ENCODE assay signal across 8 cellular contexts in genomic region chr17:82458885-82459424, GRCh38. TPM values are rescaled to one million over a fixed set of nuclear protein-coding genes. Genes with fewer than 3 reads are reported as not detected.
DNase-seq lines count a peak whose midpoint lies in the region; ATAC-seq and TF ChIP-seq lines count a peak whose summit lies in the region.

No MANE protein-coding gene starts in this region.

- peak overlapping the region; percentile 82 to 96 (median 90) for H3K4me2 ChIP-seq in BLaER1 treated with 17β-estradiol and CSF1 and Interleukin-3, amounts not matched to agents 10 nM and 100 nM
- peak overlapping the region; percentile 74 for H3K4me2 ChIP-seq in OCI-LY1 (ENCODE audit: low read length)

- DNase-seq in caudate nucleus (lab: John Stamatoyannopoulos, UW) (no peak), left lung (peak in 1 of 2 donors; percentile 86), thoracic aorta (ENCODE audit: low spot score) (no peak), NCI-H524 treated with DMSO at 0.1 percent for 48 hours (lab: John Stamatoyannopoulos, UW) (no peak), DMS114 treated with DMSO at 0.1 percent for 48 hours (lab: John Stamatoyannopoulos, UW; ENCODE audit: unreplicated experiment) (no peak)

- H3K4me3 ChIP-seq in BLaER1 treated with 17β-estradiol and CSF1 and Interleukin-3, amounts not matched to agents 10 nM and 100 nM, result peak overlapping the region; percentile 80 to 99 (median 90)
- H3K4me3 ChIP-seq in OCI-LY1 (ENCODE audit: low read depth, low read length, poor library complexity, severe bottlenecking) (peak overlapping the region; percentile 83), left lung (peak overlapping the region; percentile 90 to 96), thoracic aorta (peak overlapping the region; percentile 86)

- H2AFZ ChIP-seq in OCI-LY1 (ENCODE audit: low read length), result no peak overlapping the region

- peak overlapping the region; percentile 78 to 100 (median 98) for H3K27ac ChIP-seq in BLaER1 treated with 17β-estradiol and CSF1 and Interleukin-3, amounts not matched to agents 10 nM and 100 nM
- peak overlapping the region; percentile 4 for H3K27ac ChIP-seq in OCI-LY1 (ENCODE audit: low read depth, low read length, poor library complexity, severe bottlenecking)
- peak overlapping the region; percentile 64 for H3K27ac ChIP-seq in caudate nucleus (ENCODE audit: low read depth, low read length)
- H3K27ac ChIP-seq in left lung, result peak overlapping the region; percentile 100
- H3K27ac ChIP-seq in thoracic aorta, result peak overlapping the region; percentile 81 to 98

- no peak for TF ChIP-seq CTCF in OCI-LY1 (IDR thresholded peaks at IDR 0.05; ENCODE audit: low read length)
- no peak for TF ChIP-seq CTCF in left lung (IDR thresholded peaks at IDR 0.05)
- no peak for TF ChIP-seq CTCF in thoracic aorta (IDR thresholded peaks at IDR 0.05)

- no peaks in the 10 kb centered on the region for H3F3A ChIP-seq in OCI-LY1 (ENCODE audit: insufficient read depth, low read length)

- peaks cover 7 to 47% (median 28%) of the 10 kb centered on the region in 11 experiments; a peak in 17 of 22 replicates for H4K20me1 ChIP-seq in BLaER1 treated with 17β-estradiol and CSF1 and Interleukin-3, amounts not matched to agents 10 nM and 100 nM
- no peaks in the 10 kb centered on the region for H4K20me1 ChIP-seq in OCI-LY1 (ENCODE audit: insufficient read depth, low read length)

- ATAC-seq in GM19043 (IDR thresholded peaks at IDR 0.05; ENCODE audit: low read depth, unreplicated experiment), result peak; percentile 18
- ATAC-seq in left lung, result peak; percentile 1
- ATAC-seq in thoracic aorta (ENCODE audit: insufficient number of reproducible peaks, low FRiP score, low read depth), result peak; percentile 1

- H3K36me3 ChIP-seq in BLaER1 treated with 17β-estradiol and CSF1 and Interleukin-3, amounts not matched to agents 10 nM and 100 nM, result peaks cover 42 to 48% (median 44%) of the 10 kb centered on the region in 11 experiments
- peaks cover 41% of the 10 kb centered on the region for H3K36me3 ChIP-seq in OCI-LY1 (ENCODE audit: insufficient read depth, low read length)
- H3K36me3 ChIP-seq in left lung, result peaks cover 0 to 41% of the 10 kb centered on the region in 2 donors
- peaks cover 9% of the 10 kb centered on the region for H3K36me3 ChIP-seq in thoracic aorta

- intact Hi-C loops in left lung (cut with DNase I), result no loop called here

- no peaks in the 10 kb centered on the region for H3K9me2 ChIP-seq in OCI-LY1 (ENCODE audit: low read depth, low read length)

- no peaks in the 10 kb centered on the region for H3K27me3 ChIP-seq in BLaER1 treated with 17β-estradiol and CSF1 and Interleukin-3, amounts not matched to agents 10 nM and 100 nM
- H3K27me3 ChIP-seq in OCI-LY1 (ENCODE audit: insufficient read depth, low read length) (no peaks in the 10 kb centered on the region), left lung (no peaks in the 10 kb centered on the region), thoracic aorta (replicated peaks; ENCODE audit: insufficient read depth) (no peaks in the 10 kb centered on the region)

- peaks cover 19 to 50% (median 31%) of the 10 kb centered on the region in 10 experiments for H3K4me1 ChIP-seq in BLaER1 treated with 17β-estradiol and CSF1 and Interleukin-3, amounts not matched to agents 10 nM and 100 nM
- H3K4me1 ChIP-seq in OCI-LY1 (ENCODE audit: insufficient read depth, low read length, severe bottlenecking) (peaks cover 19% of the 10 kb centered on the region), left lung (peaks cover 7 to 39% of the 10 kb centered on the region in 2 donors), thoracic aorta (ENCODE audit: control insufficient read depth in 1 of 2, low read depth in 2 of 2) (peaks cover 13 to 17% of the 10 kb centered on the region in 2 donors)

- H3K9ac ChIP-seq in BLaER1 treated with 17β-estradiol and CSF1 and Interleukin-3, amounts not matched to agents 10 nM and 100 nM, result peak overlapping the region; percentile 94 to 99 (median 97)
- H3K9ac ChIP-seq in OCI-LY1 (ENCODE audit: low read length), result peak overlapping the region; percentile 86

- H3K9me3 ChIP-seq in BLaER1 treated with 17β-estradiol and CSF1 and Interleukin-3, amounts not matched to agents 10 nM and 100 nM (replicated peaks in 1 of 11), result peaks cover 0 to 23% (median 12%) of the 10 kb centered on the region in 11 experiments; a peak in 20 of 22 replicates
- H3K9me3 ChIP-seq in OCI-LY1 (ENCODE audit: low read length), result no peaks in the 10 kb centered on the region
- H3K9me3 ChIP-seq in left lung, result no peaks in the 10 kb centered on the region
- no peaks in the 10 kb centered on the region for H3K9me3 ChIP-seq in thoracic aorta

- no peaks in the 10 kb centered on the region for H3K79me2 ChIP-seq in OCI-LY1 (ENCODE audit: insufficient read depth, low read length)

RNA-seq across cellular contexts. Expression of gene NARF, which starts 0.4 kb away (rescaled TPM):
- 10 to 100 TPM; 38.9 to 52.4 TPM for total RNA-seq in left lung
- total RNA-seq in thoracic aorta, result 10 to 100 TPM; 77.0 to 86.8 TPM

RNA-seq across cellular contexts. Expression of gene CYBC1, which starts 8.4 kb away (rescaled TPM):
- total RNA-seq in left lung (100 to 1,000 TPM in 1 of 2 donors, 10 to 100 TPM in 1; 90.2 to 116 TPM), thoracic aorta (100 to 1,000 TPM in 1 of 2 donors, 10 to 100 TPM in 1; 84.6 to 178 TPM)

RNA-seq across cellular contexts. Expression of gene OGFOD3, which starts 40.6 kb away (rescaled TPM):
- total RNA-seq in left lung (10 to 100 TPM; 31.0 to 37.9 TPM), thoracic aorta (10 to 100 TPM; 24.9 to 27.4 TPM)

RNA-seq across cellular contexts. Expression of gene HEXD, which starts 40.8 kb away (rescaled TPM):
- total RNA-seq in left lung (10 to 100 TPM; 28.6 to 34.7 TPM), thoracic aorta (10 to 100 TPM; 31.4 to 34.7 TPM)

Comparison
In these comparisons a context has a peak if more than half of its experiments do, and no peak if none do; other contexts are left out.
1. H3K27ac ChIP-seq: peak in every context shown above with its lines; median percentile 100 in left lung; 98 in BLaER1 treated with 17β-estradiol and CSF1 and Interleukin-3, amounts not matched to agents 10 nM and 100 nM; 90 in thoracic aorta; 64 in caudate nucleus; 4 in OCI-LY1.